ENCODE assay signal across 1 cellular context in genomic region chr6:119259027-119259426, GRCh38.
TF ChIP-seq lines count a peak whose summit lies in the region.

No MANE protein-coding gene starts in this region.

TF ChIP-seq in GM12878, 131 proteins besides CTCF, POLR2A, EP300 and RAD21 (continued from another document):
- no peak for TF ChIP-seq RELA (IDR thresholded peaks at IDR 0.05; ENCODE audit: borderline replicate concordance, partially characterized antibody)
